Comparison of ENCODE assay signal across 29 cellular contexts in genomic region chr12:65595016-65595560, GRCh38.
DNase-seq lines count a peak whose midpoint lies in the region; ATAC-seq and TF ChIP-seq lines count a peak whose summit lies in the region.
"Had no signal": no experiment of that assay in that cellular context is flagged by ENCODE, and none has a peak within 500 bp of the region (broad histone marks: within the 10 kb centered on the region; RNA-seq: fewer than 3 reads in every experiment).

No MANE protein-coding gene starts in this region.

- H3K14ac ChIP-seq in H9 (ENCODE audit: insufficient read depth, low read length): no peak overlapping the region
- no peak overlapping the region for H3K14ac ChIP-seq in trophoblast cell (ENCODE audit: low read length)

- no peak overlapping the region for H4K12ac ChIP-seq in trophoblast cell (ENCODE audit: low read depth, low read length)

- H3K9ac ChIP-seq in H9 (ENCODE audit: extremely low read depth, insufficient read length, low read length) (peak overlapping the region; percentile 29), trophoblast cell (ENCODE audit: low read length) (no peak overlapping the region)
- H3K9ac ChIP-seq: BLaER1 had no signal

- ATAC-seq in WTC11: peak; percentile 40
- ATAC-seq in gastroesophageal sphincter: no peak
- ATAC-seq: activated CD4-positive, alpha-beta T cell treated with anti-CD3 and anti-CD28 coated beads for 36 hours; activated CD8-positive, alpha-beta T cell treated with anti-CD3 and anti-CD28 coated beads, Interleukin-2, amount 10 ng/mL, durations not matched to agents 7 days and 5 days; sciatic nerve had no signal

- no peak overlapping the region for H3K4ac ChIP-seq in H9 (ENCODE audit: low read depth, low read length)
- no peak overlapping the region for H3K4ac ChIP-seq in trophoblast cell (ENCODE audit: low read depth, low read length)

- H3K27me3 ChIP-seq in H9 (ENCODE audit: insufficient read depth, low read length) (no peaks in the 10 kb centered on the region), trophoblast cell (ENCODE audit: insufficient read depth, low read length) (no peaks in the 10 kb centered on the region), gastroesophageal sphincter (peaks cover 46% of the 10 kb centered on the region)
- H3K27me3 ChIP-seq: BLaER1, brain microvascular endothelial cell, Peyer's patch, thyroid gland had no signal

- H3K36me3 ChIP-seq in trophoblast cell (ENCODE audit: control insufficient read depth in 1 of 2, insufficient read depth in 2 of 2, low read length in 2 of 2): no peaks in the 10 kb centered on the region
- H3K36me3 ChIP-seq in gastroesophageal sphincter: no peaks in the 10 kb centered on the region
- H3K36me3 ChIP-seq: BLaER1, brain microvascular endothelial cell, left ventricle myocardium inferior, Peyer's patch, thyroid gland had no signal

- no peak for TF ChIP-seq EP300 in gastroesophageal sphincter (IDR thresholded peaks at IDR 0.05)

- TF ChIP-seq CTCF in H9 (conservative IDR thresholded peaks at IDR 0.05) (no peak), WTC11 (IDR thresholded peaks at IDR 0.05) (no peak), type B pancreatic cell (conservative IDR thresholded peaks at IDR 0.05) (no peak), gastroesophageal sphincter (IDR thresholded peaks at IDR 0.05) (no peak)

- H3K9me3 ChIP-seq in H9 (ENCODE audit: control insufficient read depth, low read depth, low read length) (no peaks in the 10 kb centered on the region), trophoblast cell (ENCODE audit: insufficient read depth, low read depth, low read length) (no peaks in the 10 kb centered on the region), gastroesophageal sphincter (no peaks in the 10 kb centered on the region)
- H3K9me3 ChIP-seq: BLaER1, left ventricle myocardium inferior, Peyer's patch, thyroid gland had no signal

- H3K4me1 Mint-ChIP-seq in H9 (peaks cover 23 to 39% of the 10 kb centered on the region in 2 experiments), WTC11 (peaks cover 52% of the 10 kb centered on the region), type B pancreatic cell (ENCODE audit: unreplicated experiment) (peaks cover 42% of the 10 kb centered on the region)
- H3K4me1 Mint-ChIP-seq: activated CD4-positive, alpha-beta T cell treated with anti-CD3 and anti-CD28 coated beads for 36 hours; activated naive CD4-positive, alpha-beta T cell treated with anti-CD3 and anti-CD28 coated beads, Interleukin-2, amount 50 U/mL, for 24 hours; naive B cell had no signal

- H2BK5ac ChIP-seq in H9 (ENCODE audit: insufficient read length, low read length) (no peak overlapping the region), trophoblast cell (ENCODE audit: low read depth, low read length, poor library complexity) (no peak overlapping the region)

- H3K23ac ChIP-seq in H9 (ENCODE audit: insufficient read length, low read depth, low read length) (no peak overlapping the region), trophoblast cell (ENCODE audit: low read length) (no peak overlapping the region)

- no peak overlapping the region for H3T11ph ChIP-seq in H9 (ENCODE audit: low read length)

- H4K91ac ChIP-seq in H9 (ENCODE audit: insufficient read length, low read depth, low read length) (no peak overlapping the region), trophoblast cell (ENCODE audit: low read depth, low read length) (peak overlapping the region; percentile 75)

- H3K18ac ChIP-seq in H9 (ENCODE audit: insufficient read length, low read depth, low read length) (no peak overlapping the region), trophoblast cell (ENCODE audit: low read length) (no peak overlapping the region)

- H3K23me2 ChIP-seq in H9 (ENCODE audit: insufficient read length, low read depth, low read length, poor library complexity, severe bottlenecking): peaks cover 2% of the 10 kb centered on the region

- no CpG with 5 or more reads among the region's 8 CpGs for WGBS in H9 (ENCODE audit: extremely low coverage, insufficient read length, low lambda C conversion rate)
- no CpG with 5 or more reads among the region's 8 CpGs for WGBS in trophoblast cell (ENCODE audit: extremely low coverage, insufficient coverage, insufficient read length)
- WGBS in gastroesophageal sphincter (ENCODE audit: low coverage in 1 of 2), 2 donors: 58 to 69% methylated on average over 6 to 8 of the region's 8 CpGs

- DNase-seq in H9: peak; percentile 47
- peak; percentile 24 for DNase-seq in WTC11 (ENCODE audit: low spot score)
- peak; percentile 28 for DNase-seq in iPS-NIHi11 (ENCODE audit: low spot score)
- no peak for DNase-seq in trophoblast cell
- no peak for DNase-seq in type B pancreatic cell (ENCODE audit: extremely low spot score, unreplicated experiment)
- no peak for DNase-seq in SK-N-DZ (ENCODE audit: low spot score)
- DNase-seq: activated CD4-positive, alpha-beta T cell treated with anti-CD3 and anti-CD28 coated beads for 36 hours; activated CD8-positive, alpha-beta T cell treated with anti-CD3 and anti-CD28 coated beads, Interleukin-2, amount 10 ng/mL, durations not matched to agents 7 days and 5 days; activated T-cell treated with anti-CD3 and anti-CD28 coated beads for 4 hours; amniotic stem cell; brain microvascular endothelial cell; DMS53; Karpas-422; left ventricle myocardium inferior; midbrain; naive B cell; NCI-H1436; NCI-H345; nucleus accumbens; Peyer's patch; SHP77 treated with DMSO at 0.1 percent for 48 hours; stimulated activated CD4-positive, alpha-beta T cell treated with anti-CD3 and anti-CD28 coated beads, Interleukin-12 subunit alpha, Interleukin-12 subunit beta, amount 100 ng/mL, for 4 hours; stimulated activated CD4-positive, alpha-beta T cell treated with anti-CD3 and anti-CD28 coated beads, Interleukin-2, amount 100 ng/mL, for 48 hours; SW 1271; thyroid gland had no signal

- no peak overlapping the region for H2BK20ac ChIP-seq in H9 (ENCODE audit: low read depth, low read length, poor library complexity, severe bottlenecking)

- H3K79me2 ChIP-seq in H9 (ENCODE audit: insufficient read depth, low read length) (no peaks in the 10 kb centered on the region), trophoblast cell (ENCODE audit: control insufficient read depth, insufficient read depth, low read length, poor library complexity) (no peaks in the 10 kb centered on the region)

- H4K8ac ChIP-seq in H9 (replicated peaks; ENCODE audit: insufficient read length, low read depth, low read length) (no peak overlapping the region), trophoblast cell (ENCODE audit: low read depth, low read length) (peak overlapping the region; percentile 14)

- H3K4me3 ChIP-seq in trophoblast cell (ENCODE audit: low read depth, low read length) (no peak overlapping the region), gastroesophageal sphincter (no peak overlapping the region)
- H3K4me3 ChIP-seq: BLaER1, left ventricle myocardium inferior, Peyer's patch, thyroid gland had no signal

- H4K5ac ChIP-seq in H9 (ENCODE audit: insufficient read length, low read depth, low read length): no peak overlapping the region

- CTCF ChIA-PET in WTC11 (lab: Charles Lee): interaction anchor here (1.8 to 2.5 kb wide), 2 partner anchors 7 to 38 kb away, joined by 11 to 18 read pairs; no protein-coding TSS in a partner anchor

- H3K9me3 Mint-ChIP-seq in H9 (no peaks in the 10 kb centered on the region), WTC11 (no peaks in the 10 kb centered on the region), type B pancreatic cell (peaks cover 4% of the 10 kb centered on the region)
- H3K9me3 Mint-ChIP-seq: activated naive CD4-positive, alpha-beta T cell treated with anti-CD3 and anti-CD28 coated beads, Interleukin-2, amount 50 U/mL, for 24 hours; naive B cell had no signal

- H3K79me1 ChIP-seq in H9 (ENCODE audit: insufficient read depth, low read depth, low read length, poor library complexity, severe bottlenecking) (no peaks in the 10 kb centered on the region), trophoblast cell (ENCODE audit: low read length) (peaks cover 7% of the 10 kb centered on the region)

- H2BK15ac ChIP-seq in H9 (ENCODE audit: low read depth, low read length): no peak overlapping the region

- no peak overlapping the region for H2BK12ac ChIP-seq in H9 (ENCODE audit: insufficient read length, low read depth, low read length)
- peak overlapping the region; percentile 6 for H2BK12ac ChIP-seq in trophoblast cell (ENCODE audit: low read length)

- H3K56ac ChIP-seq in H9 (ENCODE audit: insufficient read length, low read depth, low read length): no peak overlapping the region

- no peaks in the 10 kb centered on the region for H4K20me1 ChIP-seq in H9 (ENCODE audit: control insufficient read depth, insufficient read depth, insufficient read length)
- H4K20me1 ChIP-seq: BLaER1 had no signal

- H3K4me3 Mint-ChIP-seq in H9: peak overlapping the region; percentile 23 to 42; a peak in 3 of 5 replicates
- peak overlapping the region; percentile 67 for H3K4me3 Mint-ChIP-seq in WTC11
- no peak overlapping the region for H3K4me3 Mint-ChIP-seq in type B pancreatic cell
- H3K4me3 Mint-ChIP-seq: activated CD4-positive, alpha-beta T cell treated with anti-CD3 and anti-CD28 coated beads for 36 hours; activated CD8-positive, alpha-beta T cell treated with anti-CD3 and anti-CD28 coated beads, Interleukin-2, amount 10 ng/mL, durations not matched to agents 7 days and 5 days; activated naive CD4-positive, alpha-beta T cell treated with anti-CD3 and anti-CD28 coated beads, Interleukin-2, amount 50 U/mL, for 24 hours; naive B cell had no signal

- H3K36me3 Mint-ChIP-seq in H9 (ENCODE audit: insufficient read depth in 1 of 3, low read depth in 3 of 3): no peaks in the 10 kb centered on the region; a peak in 1 of 7 replicates
- no peaks in the 10 kb centered on the region for H3K36me3 Mint-ChIP-seq in WTC11
- peaks cover 3% of the 10 kb centered on the region for H3K36me3 Mint-ChIP-seq in type B pancreatic cell
- H3K36me3 Mint-ChIP-seq: activated naive CD4-positive, alpha-beta T cell treated with anti-CD3 and anti-CD28 coated beads, Interleukin-2, amount 50 U/mL, for 24 hours; naive B cell had no signal

- peak overlapping the region; percentile 93 for H2AFZ ChIP-seq in H9 (ENCODE audit: low read length)
- no peak overlapping the region for H2AFZ ChIP-seq in trophoblast cell (ENCODE audit: insufficient read depth, low read length, poor library complexity)

- H3K27ac Mint-ChIP-seq in H9: peak overlapping the region in 2 of 3 experiments; percentile 13 to 58; a peak in 3 of 7 replicates
- no peak overlapping the region; the same call in 1 of the 2 replicates for H3K27ac Mint-ChIP-seq in WTC11
- H3K27ac Mint-ChIP-seq in type B pancreatic cell: no peak overlapping the region
- H3K27ac Mint-ChIP-seq: activated CD4-positive, alpha-beta T cell treated with anti-CD3 and anti-CD28 coated beads for 36 hours; activated CD8-positive, alpha-beta T cell treated with anti-CD3 and anti-CD28 coated beads, Interleukin-2, amount 10 ng/mL, durations not matched to agents 7 days and 5 days; activated naive CD4-positive, alpha-beta T cell treated with anti-CD3 and anti-CD28 coated beads, Interleukin-2, amount 50 U/mL, for 24 hours; naive B cell had no signal

- H2AK5ac ChIP-seq in H9 (ENCODE audit: insufficient read length, low read length): no peak overlapping the region
- no peak overlapping the region for H2AK5ac ChIP-seq in trophoblast cell (ENCODE audit: low read length)

- POLR2A ChIA-PET in WTC11 (lab: Charles Lee): interaction anchor here (0.7 kb wide), 1 partner anchor 8 kb away, joined by 3 read pairs; no protein-coding TSS in a partner anchor

- H3K27me3 Mint-ChIP-seq in H9 (ENCODE audit: low read depth) (no peaks in the 10 kb centered on the region), WTC11 (ENCODE audit: low read depth) (no peaks in the 10 kb centered on the region; the same call in 1 of the 2 replicates), type B pancreatic cell (peaks cover 20% of the 10 kb centered on the region)

- H3K27ac ChIP-seq in H9 (ENCODE audit: insufficient read length, low read depth, low read length) (no peak overlapping the region), trophoblast cell (ENCODE audit: low read depth, low read length) (no peak overlapping the region), gastroesophageal sphincter (no peak overlapping the region)
- H3K27ac ChIP-seq: BLaER1, brain microvascular endothelial cell, left ventricle myocardium inferior, Peyer's patch, thyroid gland had no signal

- peaks cover 6% of the 10 kb centered on the region; the same call in 1 of the 2 replicates for H3K4me1 ChIP-seq in H9 (ENCODE audit: insufficient read depth, low read length)
- H3K4me1 ChIP-seq in trophoblast cell (ENCODE audit: control insufficient read depth in 1 of 2, insufficient read depth in 2 of 2, low read length in 2 of 2): peaks cover 0 to 5% of the 10 kb centered on the region in 2 experiments
- no peaks in the 10 kb centered on the region for H3K4me1 ChIP-seq in gastroesophageal sphincter
- H3K4me1 ChIP-seq: BLaER1, Peyer's patch, thyroid gland had no signal

- peak overlapping the region; percentile 94 for H3K4me2 ChIP-seq in H9 (ENCODE audit: insufficient read depth, insufficient read length, low read length)
- no peak overlapping the region for H3K4me2 ChIP-seq in trophoblast cell (ENCODE audit: low read length)
- H3K4me2 ChIP-seq: BLaER1 had no signal

- no peak overlapping the region for H2BK120ac ChIP-seq in H9 (ENCODE audit: low read depth, low read length, poor library complexity, severe bottlenecking)
- H2BK120ac ChIP-seq in trophoblast cell (ENCODE audit: insufficient read depth, low read length, poor library complexity): no peak overlapping the region

- no peak for TF ChIP-seq POLR2A in gastroesophageal sphincter (IDR thresholded peaks at IDR 0.05)

Comparison
In these comparisons a context has a peak if more than half of its experiments do, and no peak if none do; other contexts are left out.
1. DNase-seq: peak in H9 (single experiment), WTC11 (single experiment) and iPS-NIHi11 (single experiment); none in trophoblast cell (0 of 2), type B pancreatic cell (single experiment) and SK-N-DZ (single experiment).
2. H3K27ac Mint-ChIP-seq: peak in H9 (2 of 3); none in WTC11 (single experiment) and type B pancreatic cell (single experiment).